ENCODE assay signal across 17 cellular contexts in the genomic region with DNA sequence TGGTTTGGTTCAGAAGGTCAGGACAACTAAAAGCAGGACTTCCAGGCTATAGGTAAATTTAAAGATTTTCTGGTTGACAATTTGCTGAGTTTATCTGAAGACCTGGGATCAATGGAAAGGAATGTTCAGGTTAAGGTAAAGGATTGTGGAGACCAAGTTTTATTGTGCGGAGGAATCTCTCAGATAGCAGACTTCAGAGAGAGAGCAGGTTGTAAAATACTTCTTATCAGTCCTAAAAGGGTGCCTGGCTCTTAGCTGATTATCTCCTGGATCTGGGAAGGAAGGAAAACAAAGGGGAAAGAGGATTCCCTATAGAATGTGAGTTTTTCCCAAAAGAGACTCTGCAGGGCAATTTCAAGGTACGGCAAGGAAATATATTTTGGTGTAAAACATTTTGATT.
DNase-seq lines count a peak whose midpoint lies in the region; ATAC-seq, FAIRE-seq and TF ChIP-seq lines count a peak whose summit lies in the region.
"Had no signal": no experiment of that assay in that cellular context is flagged by ENCODE, and none has a peak within 500 bp of the region (broad histone marks: within the 10 kb centered on the region; RNA-seq: fewer than 3 reads in every experiment).

No MANE protein-coding gene starts in this region.

- no peaks in the 10 kb centered on the region for H3K4me1 Mint-ChIP-seq in activated naive CD4-positive, alpha-beta T cell treated with anti-CD3 and anti-CD28 coated beads, Interleukin-2, amount 10 ng/mL, durations not matched to agents 7 days and 5 days
- H3K4me1 Mint-ChIP-seq in nephron progenitor cell (peaks cover 10% of the 10 kb centered on the region), type B pancreatic cell (ENCODE audit: unreplicated experiment) (peaks cover 11% of the 10 kb centered on the region)

- CTCF ChIA-PET in activated naive CD4-positive, alpha-beta T cell treated with anti-CD3 and anti-CD28 coated beads, Interleukin-2, amount 10 ng/mL, durations not matched to agents 7 days and 5 days (lab: Charles Lee), result no interaction called here

- no peaks in the 10 kb centered on the region for H3K9me3 Mint-ChIP-seq in activated naive CD4-positive, alpha-beta T cell treated with anti-CD3 and anti-CD28 coated beads, Interleukin-2, amount 10 ng/mL, durations not matched to agents 7 days and 5 days
- H3K9me3 Mint-ChIP-seq in nephron progenitor cell, result no peaks in the 10 kb centered on the region
- H3K9me3 Mint-ChIP-seq in type B pancreatic cell, result no peaks in the 10 kb centered on the region
- H3K9me3 Mint-ChIP-seq: CD4-positive, alpha-beta T cell; H9 had no signal

- H3K36me3 Mint-ChIP-seq in activated naive CD4-positive, alpha-beta T cell treated with anti-CD3 and anti-CD28 coated beads, Interleukin-2, amount 10 ng/mL, durations not matched to agents 7 days and 5 days, result no peaks in the 10 kb centered on the region
- no peaks in the 10 kb centered on the region for H3K36me3 Mint-ChIP-seq in nephron progenitor cell (ENCODE audit: low read depth)
- H3K36me3 Mint-ChIP-seq in type B pancreatic cell, result no peaks in the 10 kb centered on the region

- FAIRE-seq in urothelium cell line (lab: Jason Lieb, UNC), result no peak
- FAIRE-seq: A549, GM12878, GM19239, H1 had no signal

- DNase-seq in activated naive CD4-positive, alpha-beta T cell treated with anti-CD3 and anti-CD28 coated beads, Interleukin-2, amount 10 ng/mL, durations not matched to agents 7 days and 5 days, result no peak
- no peak for DNase-seq in activated naive CD4-positive, alpha-beta T cell treated with Interleukin-2 at 50 U/mL for 16 hours
- DNase-seq in islet precursor cell (peak; percentile 59), nephron progenitor cell (no peak), type B pancreatic cell (ENCODE audit: extremely low spot score, unreplicated experiment) (no peak), urothelium cell line (ENCODE audit: low spot score) (no peak), NCI-H2196 treated with DMSO at 0.1 percent for 48 hours (lab: John Stamatoyannopoulos, UW; ENCODE audit: unreplicated experiment) (no peak)
- DNase-seq: AML-193; CD4-positive, alpha-beta T cell; DMS79 treated with DMSO at 0.1 percent for 48 hours; H9; IMR-90 had no signal

- ATAC-seq in GM19035 (IDR thresholded peaks at IDR 0.05; ENCODE audit: unreplicated experiment), result no peak
- ATAC-seq: A549, GM12878 had no signal

- no peak for TF ChIP-seq CTCF in nephron progenitor cell (IDR thresholded peaks at IDR 0.05)
- no peak for TF ChIP-seq CTCF in type B pancreatic cell (conservative IDR thresholded peaks at IDR 0.05)

- H3K27me3 Mint-ChIP-seq in activated naive CD4-positive, alpha-beta T cell treated with anti-CD3 and anti-CD28 coated beads, Interleukin-2, amount 10 ng/mL, durations not matched to agents 7 days and 5 days, result no peaks in the 10 kb centered on the region
- H3K27me3 Mint-ChIP-seq in nephron progenitor cell (ENCODE audit: low read depth, poor library complexity), result no peaks in the 10 kb centered on the region
- no peaks in the 10 kb centered on the region for H3K27me3 Mint-ChIP-seq in type B pancreatic cell
- H3K27me3 Mint-ChIP-seq: CD4-positive, alpha-beta T cell had no signal

- no peak overlapping the region for H3K4me3 Mint-ChIP-seq in activated naive CD4-positive, alpha-beta T cell treated with anti-CD3 and anti-CD28 coated beads, Interleukin-2, amount 10 ng/mL, durations not matched to agents 7 days and 5 days
- H3K4me3 Mint-ChIP-seq in nephron progenitor cell (no peak overlapping the region), type B pancreatic cell (peak overlapping the region; percentile 44)
- H3K4me3 Mint-ChIP-seq: CD4-positive, alpha-beta T cell; H9 had no signal

- H3K27ac Mint-ChIP-seq in activated naive CD4-positive, alpha-beta T cell treated with anti-CD3 and anti-CD28 coated beads, Interleukin-2, amount 10 ng/mL, durations not matched to agents 7 days and 5 days, result peak overlapping the region; percentile 12
- H3K27ac Mint-ChIP-seq in nephron progenitor cell, result peak overlapping the region; percentile 19
- peak overlapping the region; percentile 99 for H3K27ac Mint-ChIP-seq in type B pancreatic cell
- H3K27ac Mint-ChIP-seq: CD4-positive, alpha-beta T cell; H9 had no signal

Comparison
In these comparisons a context has a peak if more than half of its experiments do, and no peak if none do; other contexts are left out.
1. H3K27ac Mint-ChIP-seq: peak in every context shown above with its lines; median percentile 99 in type B pancreatic cell; 19 in nephron progenitor cell; 12 in activated naive CD4-positive, alpha-beta T cell treated with anti-CD3 and anti-CD28 coated beads, Interleukin-2, amount 10 ng/mL, durations not matched to agents 7 days and 5 days.